9 cellular contexts compared by ENCODE assay signal in genomic region chr2:169363027-169363569, GRCh38. TPM values are rescaled to one million over a fixed set of nuclear protein-coding genes. Genes with fewer than 3 reads are reported as not detected.
DNase-seq lines count a peak whose midpoint lies in the region; ATAC-seq and TF ChIP-seq lines count a peak whose summit lies in the region.
"Had no signal": no experiment of that assay in that cellular context is flagged by ENCODE, and none has a peak within 500 bp of the region (broad histone marks: within the 10 kb centered on the region; RNA-seq: fewer than 3 reads in every experiment).

No MANE protein-coding gene starts in this region.

- no peak for TF ChIP-seq POLR2A in HCT116 (IDR thresholded peaks at IDR 0.05; ENCODE audit: borderline replicate concordance, extremely low read depth, insufficient read depth, insufficient read length)
- TF ChIP-seq POLR2A in GM18505 (IDR thresholded peaks at IDR 0.05; ENCODE audit: borderline replicate concordance, extremely low read depth, insufficient read depth, insufficient read length) = no peak

- H3K27me3 Mint-ChIP-seq in brain = peaks cover 31% of the 10 kb centered on the region

- H3K4me1 ChIP-seq in HCT116 (ENCODE audit: control insufficient read depth in 1 of 2, insufficient read depth in 2 of 2, low read length in 2 of 2) (peaks cover 2 to 20% of the 10 kb centered on the region in 2 experiments; a peak in 1 of 4 replicates), muscle layer of duodenum (ENCODE audit: control insufficient read depth in 1 of 2, insufficient read depth in 2 of 2, low read length in 2 of 2) (peaks cover 7 to 42% of the 10 kb centered on the region in 2 donors)

- peak overlapping the region; percentile 100 for H3K4me2 ChIP-seq in HCT116 (ENCODE audit: low read length)

- no peaks in the 10 kb centered on the region for H3K9me3 Mint-ChIP-seq in brain
- H3K9me3 Mint-ChIP-seq: activated naive CD4-positive, alpha-beta T cell treated with anti-CD3 and anti-CD28 coated beads, Interleukin-2, amount 50 U/mL, for 72 hours had no signal

- H3K36me3 ChIP-seq in HCT116 (ENCODE audit: control insufficient read depth in 1 of 2, insufficient read depth in 2 of 2, low read length in 2 of 2) (no peaks in the 10 kb centered on the region), muscle layer of duodenum (ENCODE audit: control insufficient read depth in 1 of 2, insufficient read depth in 2 of 2, low read length in 2 of 2) (no peaks in the 10 kb centered on the region)

- no TSS peak for BruUV-seq in HCT116 (replicated peaks; lab: Mats Ljungman, UMichigan)

- TF ChIP-seq RAD21 in HCT116 (IDR thresholded peaks at IDR 0.05; ENCODE audit: low read depth) = no peak

- H3K4me1 Mint-ChIP-seq in brain = peaks cover 37% of the 10 kb centered on the region

- H3K27ac ChIP-seq in AG04450 (ENCODE audit: low read depth, low read length) = no peak overlapping the region
- H3K27ac ChIP-seq in HCT116 (ENCODE audit: low read depth, low read length) = no peak overlapping the region
- H3K27ac ChIP-seq in muscle layer of duodenum (ENCODE audit: low read length) = no peak overlapping the region

- TF ChIP-seq CTCF in AG04450 (IDR thresholded peaks at IDR 0.05; ENCODE audit: low read depth, low read length) = no peak
- no peak for TF ChIP-seq CTCF in HCT116 (IDR thresholded peaks at IDR 0.05 in 2 of 3, conservative IDR thresholded peaks at IDR 0.05 in 1 of 3; ENCODE audit: borderline replicate concordance in 1 of 3, insufficient read depth in 1 of 3, low read depth in 2 of 3, low read length in 2 of 3)
- no peak for TF ChIP-seq CTCF in brain (conservative IDR thresholded peaks at IDR 0.05)

- H3K27ac Mint-ChIP-seq in brain = peak overlapping the region in 2 of 5 experiments; percentile 54 to 79

- H3K9me2 ChIP-seq in HCT116 (ENCODE audit: insufficient read depth) = peaks cover 4% of the 10 kb centered on the region; the same call in 1 of the 2 replicates

- H3K9ac ChIP-seq in HCT116 (ENCODE audit: low read length) = no peak overlapping the region

- H3K4me3 ChIP-seq in AG04450 (ENCODE audit: low read depth, low read length) (peak overlapping the region; percentile 35; the same call in 1 of the 2 replicates), HCT116 (replicated peaks in 1 of 2; ENCODE audit: low read depth in 1 of 2, low read length in 2 of 2) (peak overlapping the region in 1 of 2 experiments; percentile 71; a peak in 1 of 4 replicates), muscle layer of duodenum (ENCODE audit: low read depth in 1 of 2, low read length in 2 of 2) (peak overlapping the region; percentile 49 to 82)

- RAD21 ChIA-PET in HCT116 (lab: Charles Lee; ENCODE audit: low non-redundant PET in 1 of 2, low total read pairs in 2 of 2, uncharacterized antibody in 2 of 2, unreplicated experiment in 2 of 2) = no interaction called here

- no peaks in the 10 kb centered on the region for H3K79me2 ChIP-seq in HCT116 (ENCODE audit: insufficient read depth, low read length)

- DNase-seq in AG04450 (ENCODE audit: low read depth, low spot score) (no peak), HCT116 (ENCODE audit: low read depth, low spot score) (no peak), DMS 273 (lab: John Stamatoyannopoulos, UW; ENCODE audit: unreplicated experiment) (no peak)

- no peak for ATAC-seq in HCT116
- no peak for ATAC-seq in HG02642 (IDR thresholded peaks at IDR 0.05; ENCODE audit: poor library complexity, unreplicated experiment)
- no peak for ATAC-seq in GM21529 (IDR thresholded peaks at IDR 0.05; ENCODE audit: unreplicated experiment)
- no peak for ATAC-seq in GM18505 (IDR thresholded peaks at IDR 0.05; ENCODE audit: unreplicated experiment)

- H2AFZ ChIP-seq in HCT116 (ENCODE audit: low read depth, low read length, poor library complexity, severe bottlenecking) = peak overlapping the region; percentile 56

- intact Hi-C loops in HCT116 (cut with micrococcal nuclease) = no loop called here

- H3K36me3 Mint-ChIP-seq in brain = no peaks in the 10 kb centered on the region

- H3K9me3 ChIP-seq in AG04450 (ENCODE audit: control insufficient read depth, insufficient read depth, low read length) = no peaks in the 10 kb centered on the region; the same call in 1 of the 2 replicates
- no peaks in the 10 kb centered on the region for H3K9me3 ChIP-seq in HCT116 (ENCODE audit: control insufficient read depth in 1 of 2, insufficient read depth in 1 of 2, low read depth in 1 of 2, low read length in 2 of 2)
- H3K9me3 ChIP-seq in muscle layer of duodenum (ENCODE audit: control insufficient read depth in 1 of 2, low read length in 2 of 2) = no peaks in the 10 kb centered on the region

- no peaks in the 10 kb centered on the region for H4K20me1 ChIP-seq in HCT116 (ENCODE audit: insufficient read depth)

- H3K27me3 ChIP-seq in AG04450 (ENCODE audit: control insufficient read depth, insufficient read depth, low read length) (peaks cover 49% of the 10 kb centered on the region), HCT116 (ENCODE audit: insufficient read depth, low read length) (peaks cover 13% of the 10 kb centered on the region; the same call in 1 of the 2 replicates), muscle layer of duodenum (ENCODE audit: low read depth, low read length) (peaks cover 35% of the 10 kb centered on the region)

- peak overlapping the region; percentile 80 to 92 (median 85) for H3K4me3 Mint-ChIP-seq in brain

- POLR2A ChIA-PET in AG04450 (lab: Yijun Ruan, JAX) = no interaction called here
- POLR2A ChIA-PET in HCT116 (lab: Charles Lee) = no interaction called here

- CTCF ChIA-PET in AG04450 (lab: Charles Lee) (no interaction called here), HCT116 (lab: Charles Lee) (no interaction called here)

TF ChIP-seq in HCT116, 20 proteins besides CTCF, POLR2A, EP300 and RAD21:
- no peak for TF ChIP-seq EGR1 (IDR thresholded peaks at IDR 0.05; ENCODE audit: low read depth)
- TF ChIP-seq MAX (IDR thresholded peaks at IDR 0.05) = no peak
- no peak for TF ChIP-seq FOSL1 (IDR thresholded peaks at IDR 0.05; ENCODE audit: low read depth)

RNA-seq across cellular contexts. Expression of gene LRP2, which starts 0.8 kb away (rescaled TPM):
- polyA plus RNA-seq in AG04450 (2011; rRNA removed) (not detected in 2 replicates), brain (ENCODE audit: insufficient read depth, low read depth, low replicate concordance) (8.2 TPM)
- polyA minus RNA-seq in AG04450 (2011; rRNA and poly(A)+ RNA removed) = under 0.01 TPM in 1 of 2 replicates, not detected in the other
- 0.20 TPM for total RNA-seq in HCT116 (2021; ENCODE audit: unreplicated experiment)
- 0.02 and 0.14 TPM in 2 replicates for polyA plus RNA-seq in HCT116 (2012)
